In genomic region chr2:10125842-10126596, GRCh38 we compare ENCODE assay signal across 15 cellular contexts. TPM values are rescaled to one million over a fixed set of nuclear protein-coding genes. Genes with fewer than 3 reads are reported as not detected.
DNase-seq lines count a peak whose midpoint lies in the region; ATAC-seq and TF ChIP-seq lines count a peak whose summit lies in the region.
"Had no signal": no experiment of that assay in that cellular context is flagged by ENCODE, and none has a peak within 500 bp of the region (broad histone marks: within the 10 kb centered on the region; RNA-seq: fewer than 3 reads in every experiment).

No MANE protein-coding gene starts in this region.

- H3K4me3 Mint-ChIP-seq in activated CD4-positive, alpha-beta T cell treated with anti-CD3 and anti-CD28 coated beads for 36 hours, result peak overlapping the region; percentile 97
- H3K4me3 Mint-ChIP-seq in HFFc6 (peak overlapping the region; percentile 27), osteocyte (ENCODE audit: unreplicated experiment) (no peak overlapping the region)
- H3K4me3 Mint-ChIP-seq in activated naive CD8-positive, alpha-beta T cell treated with anti-CD3 and anti-CD28 coated beads for 36 hours, result peak overlapping the region; percentile 96

- H3K27ac Mint-ChIP-seq in activated CD4-positive, alpha-beta T cell treated with anti-CD3 and anti-CD28 coated beads for 36 hours, result peak overlapping the region; percentile 83
- H3K27ac Mint-ChIP-seq in HFFc6, result peak overlapping the region; percentile 87; the same call in 1 of the 2 replicates
- H3K27ac Mint-ChIP-seq in activated naive CD8-positive, alpha-beta T cell treated with anti-CD3 and anti-CD28 coated beads for 36 hours, result no peak overlapping the region
- peak overlapping the region; percentile 8 for H3K27ac Mint-ChIP-seq in osteocyte (ENCODE audit: unreplicated experiment)

- CTCF ChIA-PET in activated CD4-positive, alpha-beta T cell treated with anti-CD3 and anti-CD28 coated beads for 36 hours (lab: Charles Lee), result interaction anchor here (0.7 to 4.0 kb wide), 5 partner anchors 9 to 323 kb away, joined by 4 to 42 read pairs (median 5); no protein-coding TSS in a partner anchor

- peaks cover 54% of the 10 kb centered on the region for H3K4me1 Mint-ChIP-seq in activated CD4-positive, alpha-beta T cell treated with anti-CD3 and anti-CD28 coated beads for 36 hours
- H3K4me1 Mint-ChIP-seq in HFFc6 (ENCODE audit: low read depth) (peaks cover 52% of the 10 kb centered on the region), osteocyte (ENCODE audit: unreplicated experiment) (peaks cover 39% of the 10 kb centered on the region)
- peaks cover 47% of the 10 kb centered on the region for H3K4me1 Mint-ChIP-seq in activated naive CD8-positive, alpha-beta T cell treated with anti-CD3 and anti-CD28 coated beads for 36 hours

- POLR2A ChIA-PET in activated CD4-positive, alpha-beta T cell treated with anti-CD3 and anti-CD28 coated beads for 36 hours (lab: Charles Lee), result interaction anchor here (0.6 to 2.3 kb wide), 4 partner anchors 23 to 322 kb away, joined by 4 to 16 read pairs (median 4); partner anchors contain the start of gene ODC1

- DNase-seq in activated CD4-positive, alpha-beta T cell treated with anti-CD3 and anti-CD28 coated beads for 36 hours, result no peak
- DNase-seq in activated CD4-positive, alpha-beta T cell treated with anti-CD3 and anti-CD28 coated beads, Interleukin-2, amount 50 U/mL, for 4 hours, result no peak
- DNase-seq in HFFc6, result no peak
- no peak for DNase-seq in activated naive CD8-positive, alpha-beta T cell treated with anti-CD3 and anti-CD28 coated beads for 36 hours
- DNase-seq in osteocyte (ENCODE audit: extremely low spot score, unreplicated experiment), result no peak
- DNase-seq in SKM-1 treated with dmso at 0.1 percent for 144 hours (lab: John Stamatoyannopoulos, UW; ENCODE audit: unreplicated experiment), result no peak
- DNase-seq: H7; left cardiac atrium; naive thymus-derived CD4-positive, alpha-beta T cell; NCI-H1694 treated with DMSO at 0.1 percent for 48 hours; NCI-H526; Right ventricle myocardium superior; thyroid gland had no signal

- no peaks in the 10 kb centered on the region for H3K9me3 Mint-ChIP-seq in activated CD4-positive, alpha-beta T cell treated with anti-CD3 and anti-CD28 coated beads for 36 hours (ENCODE audit: low read depth)
- H3K9me3 Mint-ChIP-seq in HFFc6 (no peaks in the 10 kb centered on the region), osteocyte (ENCODE audit: unreplicated experiment) (no peaks in the 10 kb centered on the region)
- no peaks in the 10 kb centered on the region for H3K9me3 Mint-ChIP-seq in activated naive CD8-positive, alpha-beta T cell treated with anti-CD3 and anti-CD28 coated beads for 36 hours
- H3K9me3 Mint-ChIP-seq: naive thymus-derived CD4-positive, alpha-beta T cell had no signal

- no peaks in the 10 kb centered on the region for H3K27me3 Mint-ChIP-seq in activated CD4-positive, alpha-beta T cell treated with anti-CD3 and anti-CD28 coated beads for 36 hours
- H3K27me3 Mint-ChIP-seq in HFFc6 (ENCODE audit: insufficient read depth) (peaks cover 1% of the 10 kb centered on the region; the same call in 1 of the 2 replicates), osteocyte (ENCODE audit: unreplicated experiment) (no peaks in the 10 kb centered on the region)
- H3K27me3 Mint-ChIP-seq in activated naive CD8-positive, alpha-beta T cell treated with anti-CD3 and anti-CD28 coated beads for 36 hours, result peaks cover 14% of the 10 kb centered on the region

- peaks cover 84% of the 10 kb centered on the region for H3K36me3 Mint-ChIP-seq in activated CD4-positive, alpha-beta T cell treated with anti-CD3 and anti-CD28 coated beads for 36 hours (ENCODE audit: low read depth)
- H3K36me3 Mint-ChIP-seq in HFFc6 (ENCODE audit: low read depth), result peaks cover 36% of the 10 kb centered on the region
- H3K36me3 Mint-ChIP-seq in activated naive CD8-positive, alpha-beta T cell treated with anti-CD3 and anti-CD28 coated beads for 36 hours, result peaks cover 87% of the 10 kb centered on the region
- H3K36me3 Mint-ChIP-seq in osteocyte (ENCODE audit: unreplicated experiment), result no peaks in the 10 kb centered on the region

- intact Hi-C loops in activated CD4-positive, alpha-beta T cell treated with anti-CD3 and anti-CD28 coated beads for 36 hours (cut with DNase I, micrococcal nuclease), result loop anchor here in 1 of 2 experiments (10.0 kb wide), 1 partner anchor 529 kb away; no protein-coding TSS in a partner anchor

- TF ChIP-seq CTCF in HFFc6 (IDR thresholded peaks at IDR 0.05), result no peak
- no peak for TF ChIP-seq CTCF in osteocyte (IDR thresholded peaks at IDR 0.05)

- no peak for ATAC-seq in activated CD4-positive, alpha-beta T cell treated with anti-CD3 and anti-CD28 coated beads for 36 hours
- ATAC-seq in HG02763 (IDR thresholded peaks at IDR 0.05; ENCODE audit: unreplicated experiment) (no peak), GM19035 (IDR thresholded peaks at IDR 0.05; ENCODE audit: unreplicated experiment) (no peak)
- ATAC-seq: left cardiac atrium; naive thymus-derived CD4-positive, alpha-beta T cell had no signal

RNA-seq across cellular contexts. Expression of gene RRM2, which starts 3.5 kb away (rescaled TPM):
- 100 to 1,000 TPM; 382 to 469 TPM for total RNA-seq in activated CD4-positive, alpha-beta T cell treated with anti-CD3 and anti-CD28 coated beads for 36 hours
- 100 to 1,000 TPM in 5 of 6 experiments, 10 to 100 TPM in 1; 76.4 to 179 (median 158) TPM for total RNA-seq in HFFc6 (2021; fragmentation: NEBNext Ultra II Directional; extraction: Animal tissue kit (Norgen Biotek cat#: 25700))
- 100 to 1,000 TPM; 414 to 424 TPM for total RNA-seq in activated naive CD8-positive, alpha-beta T cell treated with anti-CD3 and anti-CD28 coated beads for 36 hours
- total RNA-seq in osteocyte, result 28.3 and 33.6 TPM in 2 replicates

RNA-seq across cellular contexts. Expression of gene CYS1, which starts 45.8 kb away (rescaled TPM):
- not detected for total RNA-seq in activated CD4-positive, alpha-beta T cell treated with anti-CD3 and anti-CD28 coated beads for 36 hours
- 1 to 10 TPM in 4 of 6 experiments, under 1 TPM in 2; 0.24 to 2.0 (median 1.4) TPM for total RNA-seq in HFFc6 (2021; fragmentation: NEBNext Ultra II Directional; extraction: Animal tissue kit (Norgen Biotek cat#: 25700))
- total RNA-seq in activated naive CD8-positive, alpha-beta T cell treated with anti-CD3 and anti-CD28 coated beads for 36 hours, result not detected
- total RNA-seq in osteocyte, result 5.1 and 5.5 TPM in 2 replicates
